8 cellular contexts compared by ENCODE assay signal in genomic region chr2:69933839-69934613, GRCh38. TPM values are rescaled to one million over a fixed set of nuclear protein-coding genes. Genes with fewer than 3 reads are reported as not detected.
A peak's percentile ranks its signal among the peaks of the same experiment; 100 is the strongest.
DNase-seq lines count a peak whose midpoint lies in the region; ATAC-seq, FAIRE-seq and TF ChIP-seq lines count a peak whose summit lies in the region.

No MANE protein-coding gene starts in this region.

- in situ Hi-C loops in IMR-90 (cut with MboI; ENCODE audit: low sequenced_read_pairs) (no loop called here), GM12878 (cut with MboI) (no loop called here)

- 0% methylated on average over 3 of the region's 4 CpGs; no CpG with 5 or more reads in 1 of the 2 experiments for WGBS in IMR-90 (ENCODE audit: extremely low coverage in 2 of 2, insufficient read length in 1 of 2), 2 experiments
- WGBS in GM12878 (ENCODE audit: insufficient coverage, insufficient replicate concordance, low lambda C conversion rate, missing lambda C conversion rate), result 12% methylated on average over 4 of the region's 4 CpGs

- H2AK9ac ChIP-seq in IMR-90 (replicated peaks; ENCODE audit: low read depth, low read length, poor library complexity), result no peak overlapping the region

- peak; percentile 72; the same call in 1 of the 2 replicates for TF ChIP-seq POLR2A in IMR-90 (IDR thresholded peaks at IDR 0.05; ENCODE audit: low read depth, low read length)
- TF ChIP-seq POLR2A in GM12878 (IDR thresholded peaks at IDR 0.05; ENCODE audit: low read depth, low read length), result no peak

- SMC1A ChIA-PET in GM12878 (lab: Charles Lee; ENCODE audit: uncharacterized antibody, unreplicated experiment), result interaction anchor here (0.8 to 2.3 kb wide), 4 partner anchors 14 to 137 kb away, joined by 3 to 14 read pairs (median 3); no protein-coding TSS in a partner anchor

- CTCF ChIA-PET in IMR-90 (lab: Yijun Ruan, JAX), result interaction anchor here (0.6 to 2.0 kb wide), 2 partner anchors 47 to 137 kb away, joined by 4 to 6 read pairs; no protein-coding TSS in a partner anchor
- CTCF ChIA-PET in GM12878 (lab: Yijun Ruan, JAX), result interaction anchor here (0.9 to 1.9 kb wide), 3 partner anchors 21 to 209 kb away, joined by 3 to 7 read pairs (median 3); no protein-coding TSS in a partner anchor

- no peak overlapping the region for H2AK5ac ChIP-seq in IMR-90 (ENCODE audit: low read depth, low read length)

- H3K79me2 ChIP-seq in GM12878 (ENCODE audit: control insufficient read depth, insufficient read depth, low read length), result no peaks in the 10 kb centered on the region

- peak overlapping the region; percentile 79 for H3K56ac ChIP-seq in IMR-90 (ENCODE audit: extremely low read depth, insufficient read depth, low read length)

- peak overlapping the region; percentile 66 for H2BK120ac ChIP-seq in IMR-90 (ENCODE audit: low read depth, low read length)

- peak overlapping the region in 1 of 2 experiments; percentile 74; a peak in 3 of 4 replicates for H4K8ac ChIP-seq in IMR-90 (ENCODE audit: low read depth in 2 of 2, low read length in 2 of 2)

- H3K9ac ChIP-seq in IMR-90 (ENCODE audit: low read depth, low read length) (peak overlapping the region; percentile 37), GM12878 (ENCODE audit: control insufficient read depth, insufficient read depth, low read length) (no peak overlapping the region)

- peak overlapping the region; percentile 7; the same call in 1 of the 2 replicates for H3K14ac ChIP-seq in IMR-90 (replicated peaks; ENCODE audit: low read depth, low read length)

- POLR2A ChIA-PET in IMR-90 (lab: Charles Lee; ENCODE audit: unreplicated experiment), result interaction anchor here (0.5 kb wide), 1 partner anchor 39 kb away, joined by 3 read pairs; no protein-coding TSS in a partner anchor
- POLR2A ChIA-PET in GM12878 (lab: Charles Lee), result interaction anchor here (0.7 to 1.1 kb wide), 5 partner anchors 11 to 216 kb away, joined by 3 to 5 read pairs (median 3); no protein-coding TSS in a partner anchor

- H3K23ac ChIP-seq in IMR-90 (ENCODE audit: low read depth, low read length), result peak overlapping the region; percentile 76

- peak overlapping the region; percentile 10; the same call in 1 of the 2 replicates for H3K18ac ChIP-seq in IMR-90 (ENCODE audit: low read depth, low read length)

- peaks cover 16% of the 10 kb centered on the region for H3K9me1 ChIP-seq in IMR-90 (ENCODE audit: insufficient read depth, low read length)

- H3K27ac ChIP-seq in IMR-90 (ENCODE audit: insufficient read depth, low read length) (peak overlapping the region; percentile 74), GM12878 (ENCODE audit: control insufficient read depth, insufficient read depth) (no peak overlapping the region), lower lobe of right lung (peak overlapping the region; percentile 39)

- RAD21 ChIA-PET in GM12878 (lab: Charles Lee; ENCODE audit: unreplicated experiment), result interaction anchor here (1.6 kb wide), 1 partner anchor 20 kb away, joined by 6 read pairs; the partner anchor contains the start of gene MXD1

- H3K4me2 ChIP-seq in IMR-90 (ENCODE audit: low read depth, low read length) (peak overlapping the region; percentile 39), GM12878 (ENCODE audit: control insufficient read depth, insufficient read depth) (no peak overlapping the region)

- H3K9me3 ChIP-seq in IMR-90 (ENCODE audit: control insufficient read depth, insufficient read depth, low read length), result no peaks in the 10 kb centered on the region
- H3K9me3 ChIP-seq in GM12878 (replicated peaks; ENCODE audit: control insufficient read depth, insufficient read depth, low read length), result no peaks in the 10 kb centered on the region
- no peaks in the 10 kb centered on the region for H3K9me3 ChIP-seq in lower lobe of right lung

- TF ChIP-seq CTCF in IMR-90 (conservative IDR thresholded peaks at IDR 0.05; ENCODE audit: low read depth, low read length), result no peak
- no peak for TF ChIP-seq CTCF in GM12878 (IDR thresholded peaks at IDR 0.05 in 2 of 3, conservative IDR thresholded peaks at IDR 0.05 in 1 of 3; ENCODE audit: control insufficient read depth in 2 of 3, extremely low read depth in 1 of 3, insufficient read depth in 1 of 3, low read depth in 3 of 3, low read length in 3 of 3)
- no peak for TF ChIP-seq CTCF in lower lobe of right lung (IDR thresholded peaks at IDR 0.05)

- dilution Hi-C loops in IMR-90 (cut with HindIII; ENCODE audit: low sequenced_read_pairs, unreplicated experiment), result no loop called here

- ATAC-seq in IMR-90 (ENCODE audit: low read depth) (peak; percentile 87), GM12878 (peak; percentile 52), lower lobe of right lung (peak; percentile 73 to 79), HG03139 (IDR thresholded peaks at IDR 0.05; ENCODE audit: unreplicated experiment) (no peak), HG02798 (IDR thresholded peaks at IDR 0.05; ENCODE audit: poor library complexity, unreplicated experiment) (no peak), GM18909 (IDR thresholded peaks at IDR 0.05; ENCODE audit: poor library complexity, unreplicated experiment) (no peak)

- H2BK20ac ChIP-seq in IMR-90 (ENCODE audit: low read depth, low read length), result peak overlapping the region; percentile 10

- BruUV-seq in IMR-90 (replicated peaks; lab: Mats Ljungman, UMichigan), result no TSS peak
- BruUV-seq in GM12878 (replicated peaks; lab: Mats Ljungman, UMichigan), result no TSS peak

- peaks cover 14 to 21% of the 10 kb centered on the region in 2 experiments for H3K79me1 ChIP-seq in IMR-90 (ENCODE audit: low read depth in 1 of 2, low read length in 2 of 2)

- peak overlapping the region; percentile 8; the same call in 1 of the 2 replicates for H3K4me3 ChIP-seq in IMR-90 (ENCODE audit: insufficient read depth, low read depth, low read length)
- no peak overlapping the region for H3K4me3 ChIP-seq in GM12878
- H3K4me3 ChIP-seq in lower lobe of right lung, result no peak overlapping the region

- peak overlapping the region; percentile 36 for H2BK5ac ChIP-seq in IMR-90 (ENCODE audit: low read depth, low read length, poor library complexity, severe bottlenecking)

- H3K27me3 ChIP-seq in IMR-90 (ENCODE audit: control insufficient read depth, insufficient read depth, low read length) (no peaks in the 10 kb centered on the region), GM12878 (replicated peaks in 1 of 2; ENCODE audit: control insufficient read depth in 2 of 2, insufficient read depth in 2 of 2, low read length in 1 of 2) (no peaks in the 10 kb centered on the region), lower lobe of right lung (ENCODE audit: low read depth) (no peaks in the 10 kb centered on the region)

- intact Hi-C loops in IMR-90 (cut with micrococcal nuclease) (loop anchor here (2.0 to 5.0 kb wide), 3 partner anchors 17 to 208 kb away; no protein-coding TSS in a partner anchor), GM12878 (cut with micrococcal nuclease; ENCODE audit: unreplicated experiment) (no loop called here), lower lobe of right lung (cut with DNase I) (no loop called here)

- no peak for TF ChIP-seq EP300 in GM12878 (IDR thresholded peaks at IDR 0.05; ENCODE audit: borderline replicate concordance in 1 of 2, control insufficient read depth in 1 of 2, low read depth in 2 of 2, low read length in 2 of 2)

- peak overlapping the region; percentile 38 for H3K4ac ChIP-seq in IMR-90 (ENCODE audit: low read depth, low read length)

- H4K20me1 ChIP-seq in IMR-90 (ENCODE audit: insufficient read depth, low read length) (no peaks in the 10 kb centered on the region), GM12878 (ENCODE audit: control insufficient read depth, insufficient read depth) (no peaks in the 10 kb centered on the region)

- no peak for FAIRE-seq in GM12878 (lab: Jason Lieb, UNC)

- 0 out of 2 replicates have a peak overlapping the region, but pooled peaks have one; percentile 6 for H4K5ac ChIP-seq in IMR-90 (ENCODE audit: low read depth, low read length)

- H4K91ac ChIP-seq in IMR-90 (ENCODE audit: insufficient read depth, low read depth, low read length), result peak overlapping the region; percentile 56

- H2BK15ac ChIP-seq in IMR-90 (ENCODE audit: low read depth, low read length), result peak overlapping the region; percentile 32; the same call in 1 of the 3 replicates

- H2AFZ ChIP-seq in IMR-90 (replicated peaks; ENCODE audit: low read length, poor library complexity) (peak overlapping the region; percentile 8), GM12878 (ENCODE audit: control insufficient read depth, low read depth, low read length) (no peak overlapping the region)

- peaks cover 11% of the 10 kb centered on the region for H3K4me1 ChIP-seq in IMR-90 (ENCODE audit: control insufficient read depth, insufficient read depth, low read length)
- peaks cover 17% of the 10 kb centered on the region for H3K4me1 ChIP-seq in GM12878 (ENCODE audit: control insufficient read depth, insufficient read depth, low read length)
- peaks cover 48% of the 10 kb centered on the region for H3K4me1 ChIP-seq in lower lobe of right lung

- DNase-seq in AG20443 (ENCODE audit: low spot score), result peak; percentile 82
- DNase-seq in IMR-90, result peak; percentile 93
- DNase-seq in GM12878 (ENCODE audit: low read depth, low spot score), result no peak
- DNase-seq in lower lobe of right lung, result no peak
- DNase-seq in NCI-H2107 treated with DMSO at 0.1 percent for 48 hours (lab: John Stamatoyannopoulos, UW; ENCODE audit: unreplicated experiment), result no peak

- TF ChIP-seq RAD21 in IMR-90 (IDR thresholded peaks at IDR 0.05; ENCODE audit: low read length) (no peak), GM12878 (IDR thresholded peaks at IDR 0.05; ENCODE audit: insufficient read depth, low read depth, low read length) (no peak)

- H3K36me3 ChIP-seq in IMR-90 (ENCODE audit: control insufficient read depth, insufficient read depth, low read length) (peaks cover 26% of the 10 kb centered on the region), GM12878 (ENCODE audit: control insufficient read depth in 2 of 2, insufficient read depth in 2 of 2, low read length in 1 of 2) (peaks cover 0 to 18% of the 10 kb centered on the region in 2 experiments; a peak in 3 of 4 replicates), lower lobe of right lung (peaks cover 41% of the 10 kb centered on the region)

RNA-seq across cellular contexts. Expression of gene MXD1, which starts 19.1 kb away (rescaled TPM):
- 2.0 and 3.1 TPM in 2 replicates for total RNA-seq in IMR-90 (2012; rRNA removed)
- 3.7 TPM in 2 replicates for polyA plus RNA-seq in IMR-90 (2012; rRNA removed)
- polyA plus RNA-seq in IMR-90 (2012; cell fraction: cytosol; rRNA removed), result 1.5 and 1.6 TPM in 2 replicates
- 3.8 and 11.5 TPM in 2 replicates for polyA plus RNA-seq in IMR-90 (2012; cell fraction: nucleus; rRNA removed; ENCODE audit: low replicate concordance)
- total RNA-seq in GM12878 (2013; cell fraction: nucleolus; rRNA removed), result 11.5 and 13.8 TPM in 2 replicates
- total RNA-seq in GM12878 (2014; rRNA removed), result 2.7 and 3.4 TPM in 2 replicates
- total RNA-seq in GM12878 (2014; rRNA removed; fragmentation: Illumina TruSeq; extraction: Trizol), result 1.8 and 2.2 TPM in 2 replicates
- total RNA-seq in GM12878 (2021), result 5.3 and 5.5 TPM in 2 replicates
- 3.0 TPM for polyA plus RNA-seq in GM12878 (2011; ENCODE audit: low read depth)
- 9.9 and 10.2 TPM in 2 replicates for polyA plus RNA-seq in GM12878 (2011; rRNA removed)
- polyA plus RNA-seq in GM12878 (2011; cell fraction: cytosol; rRNA removed), result 3.3 and 4.7 TPM in 2 replicates
- polyA plus RNA-seq in GM12878 (2011; cell fraction: nucleus; rRNA removed), result 5.6 and 11.5 TPM in 2 replicates
- 5.3 and 5.5 TPM in 2 replicates for polyA plus RNA-seq in GM12878 (2012)
- polyA plus RNA-seq in GM12878 (2014; fragmentation: Illumina TruSeq; extraction: Trizol), result 3.2 and 3.4 TPM in 2 replicates
- 1 to 10 TPM; 2.5 to 2.7 TPM for polyA plus RNA-seq in GM12878 (2014; fragmentation: Nextera tagmentation; extraction: Ambion mirVana)
- polyA plus RNA-seq in GM12878 (2014; rRNA removed), result 2.6 and 3.0 TPM in 2 replicates
- 1 to 10 TPM; 4.5 to 5.5 TPM for polyA plus RNA-seq in GM12878 (2016; fragmentation: Nextera tagmentation; extraction: Ambion mirVana)
- polyA minus RNA-seq in GM12878 (2011; rRNA and poly(A)+ RNA removed), result 4.0 and 4.3 TPM in 2 replicates
- 4.0 and 4.8 TPM in 2 replicates for polyA minus RNA-seq in GM12878 (2011; cell fraction: cytosol; rRNA and poly(A)+ RNA removed)
- polyA minus RNA-seq in GM12878 (2011; cell fraction: nucleus; rRNA and poly(A)+ RNA removed), result 3.4 and 4.5 TPM in 2 replicates
- 33.8 TPM for total RNA-seq in lower lobe of right lung

RNA-seq across cellular contexts. Expression of gene ASPRV1, which starts 27.4 kb away (rescaled TPM):
- 0.18 and 0.28 TPM in 2 replicates for total RNA-seq in IMR-90 (2012; rRNA removed)
- 0.09 and 0.14 TPM in 2 replicates for polyA plus RNA-seq in IMR-90 (2012; rRNA removed)
- 0.08 and 0.10 TPM in 2 replicates for polyA plus RNA-seq in IMR-90 (2012; cell fraction: cytosol; rRNA removed)
- polyA plus RNA-seq in IMR-90 (2012; cell fraction: nucleus; rRNA removed; ENCODE audit: low replicate concordance), result 0.36 and 0.39 TPM in 2 replicates
- 14.4 and 17.1 TPM in 2 replicates for total RNA-seq in GM12878 (2013; cell fraction: nucleolus; rRNA removed)
- total RNA-seq in GM12878 (2014; rRNA removed), result 0.11 and 0.38 TPM in 2 replicates
- 0.23 and 0.27 TPM in 2 replicates for total RNA-seq in GM12878 (2014; rRNA removed; fragmentation: Illumina TruSeq; extraction: Trizol)
- total RNA-seq in GM12878 (2021), result 0.53 and 0.59 TPM in 2 replicates
- 0.29 TPM for polyA plus RNA-seq in GM12878 (2011; ENCODE audit: low read depth)
- 0.97 and 1.1 TPM in 2 replicates for polyA plus RNA-seq in GM12878 (2011; rRNA removed)
- polyA plus RNA-seq in GM12878 (2011; cell fraction: cytosol; rRNA removed), result 1.1 and 1.6 TPM in 2 replicates
- 2.4 and 3.2 TPM in 2 replicates for polyA plus RNA-seq in GM12878 (2011; cell fraction: nucleus; rRNA removed)
- polyA plus RNA-seq in GM12878 (2012), result 0.65 and 0.77 TPM in 2 replicates
- 0.29 and 0.33 TPM in 2 replicates for polyA plus RNA-seq in GM12878 (2014; fragmentation: Illumina TruSeq; extraction: Trizol)
- polyA plus RNA-seq in GM12878 (2014; fragmentation: Nextera tagmentation; extraction: Ambion mirVana), result under 1 TPM; 0.11 to 0.16 TPM
- 0.37 and 0.44 TPM in 2 replicates for polyA plus RNA-seq in GM12878 (2014; rRNA removed)
- polyA plus RNA-seq in GM12878 (2016; fragmentation: Nextera tagmentation; extraction: Ambion mirVana), result under 1 TPM; 0.60 to 0.64 TPM
- polyA minus RNA-seq in GM12878 (2011; rRNA and poly(A)+ RNA removed), result 0.88 and 2.8 TPM in 2 replicates
- 0.42 and 0.67 TPM in 2 replicates for polyA minus RNA-seq in GM12878 (2011; cell fraction: cytosol; rRNA and poly(A)+ RNA removed)
- polyA minus RNA-seq in GM12878 (2011; cell fraction: nucleus; rRNA and poly(A)+ RNA removed), result 0.85 and 1.1 TPM in 2 replicates
- 1.9 TPM for total RNA-seq in lower lobe of right lung

RNA-seq across cellular contexts. Expression of gene SNRNP27, which starts 40.3 kb away (rescaled TPM):
- total RNA-seq in IMR-90 (2012; rRNA removed) (8.8 and 36.1 TPM in 2 replicates), GM12878 (2014; rRNA removed) (33.2 and 41.0 TPM in 2 replicates), GM12878 (2014; rRNA removed; fragmentation: Illumina TruSeq; extraction: Trizol) (49.8 and 52.7 TPM in 2 replicates), GM12878 (2021) (35.6 and 37.4 TPM in 2 replicates), lower lobe of right lung (38.7 TPM)
- polyA plus RNA-seq in IMR-90 (2012; rRNA removed) (41.5 and 48.3 TPM in 2 replicates), GM12878 (2011; rRNA removed) (52.1 and 88.6 TPM in 2 replicates), GM12878 (2014; fragmentation: Illumina TruSeq; extraction: Trizol) (49.2 and 66.8 TPM in 2 replicates), GM12878 (2014; fragmentation: Nextera tagmentation; extraction: Ambion mirVana) (10 to 100 TPM; 30.6 to 30.9 TPM), GM12878 (2014; rRNA removed) (34.5 and 46.3 TPM in 2 replicates), GM12878 (2016; fragmentation: Nextera tagmentation; extraction: Ambion mirVana) (10 to 100 TPM; 77.6 to 89.5 TPM)
- polyA plus RNA-seq in IMR-90 (2012; cell fraction: cytosol; rRNA removed), result 7.2 and 8.6 TPM in 2 replicates
- polyA plus RNA-seq in IMR-90 (2012; cell fraction: nucleus; rRNA removed; ENCODE audit: low replicate concordance), result 3.1 and 16.7 TPM in 2 replicates
- 34.6 and 37.5 TPM in 2 replicates for total RNA-seq in GM12878 (2013; cell fraction: nucleolus; rRNA removed)
- polyA plus RNA-seq in GM12878 (2011; ENCODE audit: low read depth), result 6.9 TPM
- 22.6 and 23.0 TPM in 2 replicates for polyA plus RNA-seq in GM12878 (2011; cell fraction: cytosol; rRNA removed)
- polyA plus RNA-seq in GM12878 (2011; cell fraction: nucleus; rRNA removed), result 27.8 and 30.8 TPM in 2 replicates
- 29.5 and 36.5 TPM in 2 replicates for polyA plus RNA-seq in GM12878 (2012)
- 4.3 and 6.6 TPM in 2 replicates for polyA minus RNA-seq in GM12878 (2011; rRNA and poly(A)+ RNA removed)
- 5.9 and 7.2 TPM in 2 replicates for polyA minus RNA-seq in GM12878 (2011; cell fraction: cytosol; rRNA and poly(A)+ RNA removed)
- 4.8 and 6.1 TPM in 2 replicates for polyA minus RNA-seq in GM12878 (2011; cell fraction: nucleus; rRNA and poly(A)+ RNA removed)

Comparison
In these comparisons a context has a peak if more than half of its experiments do, and no peak if none do; other contexts are left out.
1. DNase-seq: peak in AG20443 (single experiment) and IMR-90 (single experiment); none in GM12878 (single experiment), lower lobe of right lung (single experiment) and NCI-H2107 treated with DMSO at 0.1 percent for 48 hours (single experiment).
2. ATAC-seq: peak in IMR-90 (single experiment), GM12878 (single experiment) and lower lobe of right lung (2 of 2); none in HG03139 (single experiment), HG02798 (single experiment) and GM18909 (single experiment).